ENCODE assay signal across 29 cellular contexts in the genomic region with DNA sequence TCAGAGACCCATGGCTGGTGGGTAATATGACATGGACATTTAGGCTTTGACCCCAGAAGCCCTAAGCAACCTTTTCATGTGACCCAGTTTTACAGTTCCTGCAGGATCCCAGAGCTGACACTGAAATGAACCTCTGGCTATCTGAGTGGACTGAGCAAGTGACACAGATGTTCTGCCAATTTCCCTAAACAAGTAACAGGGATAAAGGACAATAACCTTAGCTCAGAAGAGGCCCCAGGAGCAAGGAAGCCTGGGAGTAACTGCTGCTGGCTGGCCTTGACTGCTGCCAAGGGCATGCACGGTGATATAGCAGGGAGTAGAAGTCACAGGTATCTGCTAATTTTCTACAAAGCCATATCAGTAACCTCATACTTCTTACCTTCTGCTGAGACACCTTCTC.
"Had no signal": no experiment of that assay in that cellular context is flagged by ENCODE, and none has a peak within 500 bp of the region (broad histone marks: within the 10 kb centered on the region; RNA-seq: fewer than 3 reads in every experiment).

No MANE protein-coding gene starts in this region.

- H3K4me1 Mint-ChIP-seq: immature natural killer cell; mesothelial cell of epicardium; naive thymus-derived CD4-positive, alpha-beta T cell; neural crest cell had no signal

- H3K36me3 Mint-ChIP-seq: immature natural killer cell; mesothelial cell of epicardium; naive thymus-derived CD4-positive, alpha-beta T cell had no signal

- ATAC-seq: left colon; naive thymus-derived CD4-positive, alpha-beta T cell; natural killer cell treated with Interleukin-12 subunit alpha and Interleukin-12 subunit beta and Interleukin-15 and Interleukin-18, amount 100 ng/mL, for 72 hours; pancreas; sciatic nerve; stimulated activated naive B cell treated with anti-CD40 and anti-IgM and Interleukin-4, amounts not matched to agents 10 μg/mL and 1 μg/mL and 100 μg/mL, for 72 hours; stimulated activated naive CD8-positive, alpha-beta T cell treated with anti-CD3 and anti-CD28 coated beads, Interleukin-15, Interleukin-2, amounts not matched to agents 100 U/mL and 50 U/mL, for 24 hours had no signal

- H3K4me3 ChIP-seq: lung, pancreas, prostate gland, skin epidermis, stomach, testis, thyroid gland, transverse colon, upper lobe of left lung, vagina had no signal

- H3K27me3 ChIP-seq: testis, thyroid gland, upper lobe of left lung, vagina had no signal

- H3K4me3 Mint-ChIP-seq: immature natural killer cell; mesothelial cell of epicardium; naive thymus-derived CD4-positive, alpha-beta T cell; natural killer cell treated with Interleukin-12 subunit alpha and Interleukin-12 subunit beta and Interleukin-15 and Interleukin-18, amount 100 ng/mL, for 72 hours; neural crest cell; stimulated activated naive B cell treated with anti-CD40 and anti-IgM and Interleukin-4, amounts not matched to agents 10 μg/mL and 1 μg/mL and 100 μg/mL, for 72 hours had no signal

- H3K27ac Mint-ChIP-seq: immature natural killer cell; mesothelial cell of epicardium; naive thymus-derived CD4-positive, alpha-beta T cell; natural killer cell treated with Interleukin-12 subunit alpha and Interleukin-12 subunit beta and Interleukin-15 and Interleukin-18, amount 100 ng/mL, for 72 hours; stimulated activated naive B cell treated with anti-CD40 and anti-IgM and Interleukin-4, amounts not matched to agents 10 μg/mL and 1 μg/mL and 100 μg/mL, for 72 hours had no signal

- H3K36me3 ChIP-seq: pancreas, prostate gland, stomach, thyroid gland, transverse colon, upper lobe of left lung, vagina had no signal

- H3K27ac ChIP-seq: pancreas, prostate gland, skin epidermis, stomach, testis, thyroid gland, transverse colon, upper lobe of left lung, vagina had no signal

- DNase-seq: head of caudate nucleus; hypothalamus; immature natural killer cell; kidney; left colon; mesendoderm; naive thymus-derived CD4-positive, alpha-beta T cell; nucleus accumbens; pancreas; retina; stimulated activated CD4-positive, alpha-beta T cell treated with anti-CD3 and anti-CD28 coated beads, Interleukin-12 subunit alpha, Interleukin-12 subunit beta, amount 100 ng/mL, for 4 hours; stimulated activated CD4-positive, alpha-beta T cell treated with anti-CD3 and anti-CD28 coated beads, Interleukin-15, amount 100 ng/mL, for 24 hours; stimulated activated CD4-positive, alpha-beta T cell treated with anti-CD3 and anti-CD28 coated beads, Interleukin-2, amount 100 ng/mL, for 24 hours; stimulated activated CD4-positive, alpha-beta T cell treated with anti-CD3 and anti-CD28 coated beads, Interleukin-4, amount 100 ng/mL, for 1 hour; stimulated activated naive B cell treated with anti-CD40 and anti-IgM and Interleukin-4, amounts not matched to agents 10 μg/mL and 1 μg/mL and 100 μg/mL, for 72 hours; stimulated activated naive CD8-positive, alpha-beta T cell treated with anti-CD3 and anti-CD28 coated beads, Interleukin-15, Interleukin-2, amounts not matched to agents 100 U/mL and 50 U/mL, for 24 hours; stomach; testis; thyroid gland; transverse colon had no signal

- H3K27me3 Mint-ChIP-seq: natural killer cell treated with Interleukin-12 subunit alpha and Interleukin-12 subunit beta and Interleukin-15 and Interleukin-18, amount 100 ng/mL, for 72 hours had no signal

- H3K9me3 ChIP-seq: pancreas, prostate gland, stomach, testis, thyroid gland, transverse colon, upper lobe of left lung, vagina had no signal

- H3K4me1 ChIP-seq: pancreas, prostate gland, stomach, thyroid gland, transverse colon, upper lobe of left lung, vagina had no signal
